Comparison of ENCODE assay signal across 9 cellular contexts in genomic region chr18:74896390-74896991, GRCh38.
DNase-seq lines count a peak whose midpoint lies in the region; ATAC-seq and TF ChIP-seq lines count a peak whose summit lies in the region.
"Had no signal": no experiment of that assay in that cellular context is flagged by ENCODE, and none has a peak within 500 bp of the region (broad histone marks: within the 10 kb centered on the region; RNA-seq: fewer than 3 reads in every experiment).

No MANE protein-coding gene starts in this region.

- peak; percentile 36 to 46 (median 43) for DNase-seq in CD4-positive, alpha-beta memory T cell
- DNase-seq in GM19238 (ENCODE audit: insufficient read length, low spot score): peak; percentile 5
- peak; percentile 16 for DNase-seq in NT2/D1 (ENCODE audit: low read depth, low spot score)
- no peak for DNase-seq in astrocyte of the cerebellum (ENCODE audit: low read depth)
- peak; percentile 7 for DNase-seq in kidney epithelial cell (ENCODE audit: low read depth)
- peak; percentile 2 for DNase-seq in stimulated activated naive CD4-positive, alpha-beta T cell treated with Interleukin-2 at 50 U/mL for 16 hours (lab: John Stamatoyannopoulos, UW)

- in situ Hi-C loops in astrocyte of the cerebellum (cut with HindIII; ENCODE audit: low sequenced_read_pairs): no loop called here

- H3K4me1 Mint-ChIP-seq in CD4-positive, alpha-beta memory T cell: peaks cover 4 to 13% (median 7%) of the 10 kb centered on the region in 4 donors

- CTCF ChIA-PET in CD4-positive, alpha-beta memory T cell (lab: Charles Lee; ENCODE audit: partially characterized antibody): interaction anchor here (0.6 to 2.2 kb wide), 9 partner anchors 10 to 583 kb away, joined by 3 to 12 read pairs (median 4); no protein-coding TSS in a partner anchor

- no peaks in the 10 kb centered on the region for H3K4me1 ChIP-seq in CD4-positive, alpha-beta memory T cell (ENCODE audit: insufficient read depth, low read length)
- no peaks in the 10 kb centered on the region for H3K4me1 ChIP-seq in NT2/D1 (ENCODE audit: insufficient read depth, insufficient read length)
- H3K4me1 ChIP-seq: HAP-1 had no signal

- no peak overlapping the region for H3K4me3 Mint-ChIP-seq in CD4-positive, alpha-beta memory T cell

- H3K36me3 ChIP-seq in CD4-positive, alpha-beta memory T cell (ENCODE audit: insufficient read depth, low read length): no peaks in the 10 kb centered on the region
- H3K36me3 ChIP-seq in NT2/D1 (ENCODE audit: insufficient read depth, insufficient read length, low read length) (no peaks in the 10 kb centered on the region), kidney epithelial cell (ENCODE audit: control insufficient read depth, insufficient read depth, low read length) (no peaks in the 10 kb centered on the region)
- H3K36me3 ChIP-seq: HAP-1 had no signal

- peak; percentile 42 for TF ChIP-seq CTCF in astrocyte of the cerebellum (IDR thresholded peaks at IDR 0.05; ENCODE audit: low read depth, low read length, missing control alignments)
- peak; percentile 73 for TF ChIP-seq CTCF in kidney epithelial cell (IDR thresholded peaks at IDR 0.05; ENCODE audit: insufficient read depth, low read length, poor library complexity, severe bottlenecking)

- POLR2A ChIA-PET in CD4-positive, alpha-beta memory T cell (lab: Charles Lee; ENCODE audit: partially characterized antibody): interaction anchor here (1.0 kb wide), 1 partner anchor 175 kb away, joined by 3 read pairs; no protein-coding TSS in a partner anchor

- no peak overlapping the region for H3K4me3 ChIP-seq in CD4-positive, alpha-beta memory T cell (ENCODE audit: low read length in 2 of 2)
- H3K4me3 ChIP-seq in NT2/D1 (ENCODE audit: insufficient read length, low read depth): no peak overlapping the region
- H3K4me3 ChIP-seq in astrocyte of the cerebellum (ENCODE audit: low read depth, low read length): no peak overlapping the region
- no peak overlapping the region for H3K4me3 ChIP-seq in kidney epithelial cell (ENCODE audit: low read depth, low read length)
- H3K4me3 ChIP-seq: HAP-1 had no signal

- ATAC-seq in HG03460 (IDR thresholded peaks at IDR 0.05; ENCODE audit: unreplicated experiment): peak; percentile 89
- no peak for ATAC-seq in HG03039 (IDR thresholded peaks at IDR 0.05; ENCODE audit: unreplicated experiment)

- no peaks in the 10 kb centered on the region for H3K9me3 Mint-ChIP-seq in CD4-positive, alpha-beta memory T cell

- peaks cover 5 to 17% of the 10 kb centered on the region in 2 donors for H3K36me3 Mint-ChIP-seq in CD4-positive, alpha-beta memory T cell

- H3K27ac ChIP-seq in CD4-positive, alpha-beta memory T cell (ENCODE audit: low read depth, low read length): no peak overlapping the region

- intact Hi-C loops in CD4-positive, alpha-beta memory T cell (cut with micrococcal nuclease): loop anchor here (1.0 to 10.0 kb wide), 7 partner anchors 68 to 583 kb away; no protein-coding TSS in a partner anchor

- H3K9me3 ChIP-seq in CD4-positive, alpha-beta memory T cell (ENCODE audit: control insufficient read depth in 1 of 2, low read length in 2 of 2): no peaks in the 10 kb centered on the region
- H3K9me3 ChIP-seq in NT2/D1 (ENCODE audit: insufficient read depth, low read length): no peaks in the 10 kb centered on the region
- H3K9me3 ChIP-seq: HAP-1 had no signal

- H3K9ac ChIP-seq in NT2/D1 (ENCODE audit: insufficient read length, low read depth): no peak overlapping the region

- H3K27me3 Mint-ChIP-seq in CD4-positive, alpha-beta memory T cell: no peaks in the 10 kb centered on the region

- no peaks in the 10 kb centered on the region for H3K27me3 ChIP-seq in CD4-positive, alpha-beta memory T cell (ENCODE audit: insufficient read depth, low read length)
- no peaks in the 10 kb centered on the region for H3K27me3 ChIP-seq in NT2/D1 (ENCODE audit: insufficient read depth, insufficient read length)
- no peaks in the 10 kb centered on the region for H3K27me3 ChIP-seq in kidney epithelial cell (ENCODE audit: control insufficient read depth, insufficient read depth, low read length)

- peak overlapping the region in 4 of 7 donors; percentile 0 to 47 (median 24) for H3K27ac Mint-ChIP-seq in CD4-positive, alpha-beta memory T cell
